ENCODE assay signal across 6 cellular contexts in genomic region chrY:25091206-25091605, GRCh38. TPM values are rescaled to one million over a fixed set of nuclear protein-coding genes. Genes with fewer than 3 reads are reported as not detected.
"Had no signal": no experiment of that assay in that cellular context is flagged by ENCODE, and none has a peak within 500 bp of the region (broad histone marks: within the 10 kb centered on the region; RNA-seq: fewer than 3 reads in every experiment).

No MANE protein-coding gene starts in this region.

RNA-seq across cellular contexts. Expression of gene BPY2C, which starts 39.3 kb away (rescaled TPM):
- total RNA-seq: HepG2, HT-29, HT1080, IMR-90, K562 had no signal
- polyA plus RNA-seq: HepG2, IgD-negative memory B cell, IMR-90, K562 had no signal
